In genomic region chr15:84862214-84862975, GRCh38 we compare ENCODE assay signal across 21 cellular contexts. TPM values are rescaled to one million over a fixed set of nuclear protein-coding genes. Genes with fewer than 3 reads are reported as not detected.
DNase-seq lines count a peak whose midpoint lies in the region; ATAC-seq and TF ChIP-seq lines count a peak whose summit lies in the region.
"Had no signal": no experiment of that assay in that cellular context is flagged by ENCODE, and none has a peak within 500 bp of the region (broad histone marks: within the 10 kb centered on the region; RNA-seq: fewer than 3 reads in every experiment).

No MANE protein-coding gene starts in this region.

- no peak for TF ChIP-seq POLR2A in spleen (IDR thresholded peaks at IDR 0.05)

- H3K27ac ChIP-seq in neuronal stem cell (replicated peaks; ENCODE audit: low read length) (no peak overlapping the region), spleen (no peak overlapping the region), A673 (ENCODE audit: low read depth, low read length, poor library complexity, severe bottlenecking) (no peak overlapping the region)

- H3K9me3 ChIP-seq in neuronal stem cell (replicated peaks in 1 of 2; ENCODE audit: control insufficient read depth in 2 of 2, insufficient read depth in 1 of 2, low read depth in 1 of 2, low read length in 2 of 2) (no peaks in the 10 kb centered on the region), spleen (no peaks in the 10 kb centered on the region), A673 (ENCODE audit: low read depth, low read length, poor library complexity, severe bottlenecking) (no peaks in the 10 kb centered on the region)

- no peak overlapping the region for H2AFZ ChIP-seq in neuronal stem cell (ENCODE audit: low read length)

- H2BK12ac ChIP-seq in neuronal stem cell (ENCODE audit: low read length): no peak overlapping the region

- H3K79me1 ChIP-seq in neuronal stem cell (ENCODE audit: low read depth, low read length): no peaks in the 10 kb centered on the region

- H3K4me3 ChIP-seq in H7 (ENCODE audit: insufficient read depth, low read depth, low read length) (no peak overlapping the region), WI38 (ENCODE audit: low read depth, low read length) (no peak overlapping the region), neuronal stem cell (ENCODE audit: low read length in 2 of 2) (no peak overlapping the region), spleen (no peak overlapping the region), A673 (ENCODE audit: low read depth, low read length, poor library complexity, severe bottlenecking) (no peak overlapping the region)

- TF ChIP-seq CTCF in WI38 (IDR thresholded peaks at IDR 0.05; ENCODE audit: low read depth, low read length) (peak; percentile 21; the same call in 1 of the 2 replicates), spleen (IDR thresholded peaks at IDR 0.05 in 8 of 11, conservative IDR thresholded peaks at IDR 0.05 in 3 of 11) (no peak), A673 (conservative IDR thresholded peaks at IDR 0.05; ENCODE audit: low read depth, low read length) (no peak)

- intact Hi-C loops in spleen (cut with DNase I; ENCODE audit: low total_unique reads) (no loop called here), A673 (cut with micrococcal nuclease; ENCODE audit: unreplicated experiment) (no loop called here)

- peak overlapping the region; percentile 76 for H3K23ac ChIP-seq in neuronal stem cell (ENCODE audit: low read depth, low read length, poor library complexity)

- H3K18ac ChIP-seq in neuronal stem cell (ENCODE audit: low read length): no peak overlapping the region

- H4K91ac ChIP-seq in neuronal stem cell (ENCODE audit: low read depth, low read length, poor library complexity): no peak overlapping the region

- peak overlapping the region; percentile 50 for H3K9ac ChIP-seq in neuronal stem cell (ENCODE audit: low read depth, low read length, poor library complexity)

- no peak overlapping the region for H4K8ac ChIP-seq in neuronal stem cell (ENCODE audit: low read depth, low read length)

- H2BK5ac ChIP-seq in neuronal stem cell (ENCODE audit: low read length): no peak overlapping the region

- no TSS peak for BruUV-seq in A673 (replicated peaks; lab: Mats Ljungman, UMichigan)

- peaks cover 0 to 5% of the 10 kb centered on the region in 2 donors for H3K4me1 ChIP-seq in neuronal stem cell (ENCODE audit: control insufficient read depth in 2 of 2, insufficient read depth in 1 of 2, low read depth in 1 of 2, low read length in 2 of 2)
- H3K4me1 ChIP-seq in spleen: no peaks in the 10 kb centered on the region
- H3K4me1 ChIP-seq in A673 (ENCODE audit: insufficient read depth, low read length, poor library complexity, severe bottlenecking): no peaks in the 10 kb centered on the region

- H2AK5ac ChIP-seq in neuronal stem cell (ENCODE audit: low read depth, low read length): no peak overlapping the region

- DNase-seq in H7: peak; percentile 45
- peak; percentile 9 for DNase-seq in NCI-H69 (lab: John Stamatoyannopoulos, UW)
- no peak for DNase-seq in neuronal stem cell (ENCODE audit: low spot score)
- DNase-seq in T-helper 1 cell: no peak
- DNase-seq in spleen: no peak
- DNase-seq in A673 (ENCODE audit: low spot score): no peak
- DNase-seq: Calu3, DMS79 treated with DMSO at 0.1 percent for 48 hours, GF-D8, Karpas-422, NCI-H1092 treated with DMSO at 0.1 percent for 48 hours, NCI-H1436, NCI-H187, NCI-H446, NCI-H526, T-helper 2 cell had no signal

- H2BK120ac ChIP-seq in neuronal stem cell (ENCODE audit: low read depth, low read length): no peak overlapping the region

- H3K27me3 ChIP-seq in H7 (ENCODE audit: control insufficient read depth, insufficient read depth, low read length) (no peaks in the 10 kb centered on the region), neuronal stem cell (ENCODE audit: control insufficient read depth in 3 of 3, insufficient read depth in 3 of 3, low read depth in 1 of 3, low read length in 3 of 3) (no peaks in the 10 kb centered on the region), spleen (replicated peaks in 1 of 7) (no peaks in the 10 kb centered on the region), A673 (replicated peaks; ENCODE audit: insufficient read depth, low read depth, low read length, poor library complexity) (no peaks in the 10 kb centered on the region)

- no peak overlapping the region for H3K4me2 ChIP-seq in neuronal stem cell (ENCODE audit: insufficient read depth, low read length, poor library complexity, severe bottlenecking)

- H3K36me3 ChIP-seq in H7 (replicated peaks; ENCODE audit: control insufficient read depth, insufficient read depth, low read length) (peaks cover 18% of the 10 kb centered on the region), neuronal stem cell (replicated peaks in 1 of 2; ENCODE audit: control insufficient read depth in 2 of 2, insufficient read depth in 2 of 2, low read length in 2 of 2) (peaks cover 0 to 2% of the 10 kb centered on the region in 2 donors), spleen (no peaks in the 10 kb centered on the region), A673 (ENCODE audit: insufficient read depth, low read length, poor library complexity, severe bottlenecking) (no peaks in the 10 kb centered on the region)

- H2BK15ac ChIP-seq in neuronal stem cell (ENCODE audit: low read length): no peak overlapping the region

- no peak for ATAC-seq in GM21576 (IDR thresholded peaks at IDR 0.05; ENCODE audit: unreplicated experiment)
- ATAC-seq: Panc1, SK-N-SH treated with all-trans-retinoic acid at 6 μM for 48 hours had no signal

- H3K4ac ChIP-seq in neuronal stem cell (ENCODE audit: low read length): no peak overlapping the region

- CTCF ChIA-PET in A673 (lab: Charles Lee): no interaction called here

- POLR2A ChIA-PET in A673 (lab: Charles Lee; ENCODE audit: low non-redundant PET): no interaction called here

- no peak overlapping the region for H3K14ac ChIP-seq in neuronal stem cell (ENCODE audit: low read length)

- WGBS in neuronal stem cell (ENCODE audit: extremely low coverage in 2 of 2, insufficient read length in 2 of 2, insufficient replicate concordance in 1 of 2), 2 donors: no CpG with 5 or more reads among the region's 17 CpGs
- WGBS in spleen, 5 donors: 88 to 96% (median 93%) methylated on average over 11 to 17 of the region's 17 CpGs

RNA-seq across cellular contexts. Expression of gene SLC28A1, which starts 22.1 kb away (rescaled TPM):
- not detected in 2 replicates for total RNA-seq in H7 (2014; rRNA removed; shearing (Covaris generic))
- polyA plus RNA-seq in neuronal stem cell (2013, experiment 1 of 2): not detected
- not detected for polyA plus RNA-seq in neuronal stem cell (2013, experiment 2 of 2)
- total RNA-seq in spleen (under 1 TPM in 1 of 7 donors, not detected in 6; 0.16 TPM), A673 (2021) (not detected in 2 replicates)
- under 1 TPM in 2 of 3 donors, not detected in 1; 0.10 to 0.29 TPM for polyA plus RNA-seq in spleen
- total RNA-seq: OCI-LY7 had no signal

RNA-seq across cellular contexts. Expression of gene ALPK3, which starts 45.2 kb away (rescaled TPM):
- total RNA-seq in H7 (2014; rRNA removed; shearing (Covaris generic)): 0.59 and 0.81 TPM in 2 replicates
- 3.8 TPM for polyA plus RNA-seq in neuronal stem cell (2013, experiment 1 of 2)
- polyA plus RNA-seq in neuronal stem cell (2013, experiment 2 of 2): 3.7 TPM
- 1 to 10 TPM in 1 of 7 donors, under 1 TPM in 6; 0.69 to 1.1 (median 0.77) TPM for total RNA-seq in spleen
- polyA plus RNA-seq in spleen: under 1 TPM; 0.13 to 0.29 (median 0.14) TPM
- 0.67 and 0.70 TPM in 2 replicates for total RNA-seq in A673 (2021)

Comparison
In these comparisons a context has a peak if more than half of its experiments do, and no peak if none do; other contexts are left out.
1. DNase-seq: peak in H7 (single experiment) and NCI-H69 (single experiment); none in neuronal stem cell (single experiment), T-helper 1 cell (0 of 5), spleen (single experiment) and A673 (single experiment).